In the genomic region with DNA sequence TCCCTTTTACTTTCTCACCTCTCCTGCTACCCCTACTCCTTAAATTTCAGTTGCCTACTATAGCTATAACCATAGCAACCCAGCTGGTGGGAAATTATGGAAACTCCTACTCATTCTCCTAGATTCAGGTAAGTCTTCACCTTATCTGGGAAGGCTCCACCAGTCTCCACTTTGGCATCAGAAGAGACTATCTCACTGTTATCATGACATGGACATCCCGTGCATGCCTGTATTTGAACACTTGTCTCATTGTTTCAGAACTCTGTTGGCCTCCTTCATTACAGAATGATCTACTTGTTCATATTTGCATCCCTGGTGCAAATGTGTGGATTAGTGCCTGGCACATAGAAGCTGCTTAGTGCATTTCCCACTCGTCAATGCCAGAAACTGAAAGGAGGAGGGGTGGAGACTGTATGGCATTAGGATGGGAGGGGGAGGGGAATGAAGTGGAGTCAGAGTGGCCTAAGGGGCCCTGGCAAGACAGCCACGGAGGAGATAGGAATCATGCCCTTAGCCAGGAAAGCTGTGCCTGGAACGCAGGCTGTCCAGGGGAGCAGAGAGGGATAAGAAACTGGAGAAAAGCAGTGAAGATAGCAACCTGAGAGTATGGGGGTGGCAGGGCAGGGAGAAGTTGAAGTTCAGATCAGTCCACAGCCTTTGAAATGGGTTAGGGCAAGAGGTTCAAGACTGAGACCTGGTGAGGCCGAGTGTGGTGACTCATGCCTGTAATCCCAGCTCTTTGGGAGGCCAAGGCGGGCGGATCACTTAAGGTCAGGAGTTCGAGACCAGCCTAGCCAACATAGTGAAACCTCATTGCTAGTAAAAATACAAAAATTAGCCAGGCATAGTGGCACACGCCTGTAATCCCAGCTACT, we compare ENCODE assay signal across 1 cellular context.
TF ChIP-seq lines count a peak whose summit lies in the region.

No MANE protein-coding gene starts in this region.

TF ChIP-seq in H1, 55 proteins besides CTCF, POLR2A, EP300 and RAD21:
- no peak for TF ChIP-seq GABPA (IDR thresholded peaks at IDR 0.05; ENCODE audit: borderline replicate concordance, insufficient read depth, low read length)
- TF ChIP-seq RNF2 (IDR thresholded peaks at IDR 0.05; ENCODE audit: borderline replicate concordance, low read depth, low read length, missing control alignments, poor library complexity, severe bottlenecking) = no peak
- no peak for TF ChIP-seq NRF1 (IDR thresholded peaks at IDR 0.05; ENCODE audit: low read depth, low read length)
- no peak for TF ChIP-seq SRF (IDR thresholded peaks at IDR 0.05; ENCODE audit: low read depth, low read length)
- TF ChIP-seq KDM1A (IDR thresholded peaks at IDR 0.05; ENCODE audit: borderline replicate concordance, low read length) = no peak
- TF ChIP-seq EGR1 (IDR thresholded peaks at IDR 0.05; ENCODE audit: borderline replicate concordance, low read depth, low read length) = no peak
- no peak for TF ChIP-seq KDM5A (IDR thresholded peaks at IDR 0.05; ENCODE audit: low read length)
- no peak for TF ChIP-seq SIN3A (conservative IDR thresholded peaks at IDR 0.05 in 1 of 2, IDR thresholded peaks at IDR 0.05 in 1 of 2; ENCODE audit: low read depth in 1 of 2, low read length in 2 of 2)
- no peak for TF ChIP-seq SP2 (IDR thresholded peaks at IDR 0.05; ENCODE audit: low read length)
- TF ChIP-seq PHF8 (conservative IDR thresholded peaks at IDR 0.05; ENCODE audit: low read depth, low read length) = no peak
TF ChIP-seq in H1: peak in this region for 0.
